Comparison of ENCODE assay signal across 21 cellular contexts in the genomic region with DNA sequence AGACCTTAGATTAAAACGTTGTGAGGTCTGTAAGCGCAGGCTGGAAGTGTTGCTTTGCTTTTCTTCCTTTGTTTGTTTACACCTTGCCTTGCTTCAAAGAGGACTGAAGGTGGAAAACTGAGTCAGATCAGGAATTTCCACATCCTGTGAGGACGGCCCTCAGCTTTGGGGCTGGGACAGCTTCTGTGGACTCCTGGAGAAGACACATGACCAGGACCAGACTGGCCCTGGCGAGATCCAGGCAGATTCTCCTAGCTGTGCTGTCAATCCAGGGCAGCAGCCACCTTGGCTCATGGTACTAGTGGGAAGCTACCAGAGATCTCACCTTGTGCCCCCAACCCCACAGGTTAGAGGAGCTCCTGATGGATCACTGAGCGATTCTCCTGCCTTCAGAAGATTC.
"Had no signal": no experiment of that assay in that cellular context is flagged by ENCODE, and none has a peak within 500 bp of the region (broad histone marks: within the 10 kb centered on the region; RNA-seq: fewer than 3 reads in every experiment).

No MANE protein-coding gene starts in this region.

- H3K4me1 Mint-ChIP-seq: memory B cell, naive B cell, nephron progenitor cell had no signal

- DNase-seq: cortex of kidney; effector memory CD8-positive, alpha-beta T cell; gastrocnemius medialis; heart right ventricle; islet precursor cell; lower lobe of right lung; naive B cell; nephron progenitor cell; sigmoid colon; stimulated activated CD4-positive, alpha-beta T cell treated with anti-CD3 and anti-CD28 coated beads, Interleukin-2, amount 100 ng/mL, for 24 hours; stimulated activated CD4-positive, alpha-beta T cell treated with anti-CD3 and anti-CD28 coated beads, Interleukin-4, amount 100 ng/mL, for 4 hours; stimulated activated naive CD4-positive, alpha-beta T cell; stomach; thyroid gland; upper lobe of left lung; uterus had no signal

- H3K4me3 Mint-ChIP-seq: effector memory CD8-positive, alpha-beta T cell; memory B cell; naive B cell; nephron progenitor cell had no signal

- H3K27ac ChIP-seq: epithelial cell of prostate, esophagus muscularis mucosa, gastrocnemius medialis, heart right ventricle, left lung, lower lobe of right lung, sigmoid colon, skin epidermis, stomach, thyroid gland, upper lobe of left lung, uterus had no signal

- H3K36me3 ChIP-seq: esophagus muscularis mucosa, gastrocnemius medialis, heart right ventricle, left lung, lower lobe of right lung, sigmoid colon, stomach, thyroid gland, upper lobe of left lung, uterus had no signal

- H3K4me1 ChIP-seq: esophagus muscularis mucosa, gastrocnemius medialis, heart right ventricle, left lung, lower lobe of right lung, sigmoid colon, stomach, thyroid gland, upper lobe of left lung, uterus had no signal

- H3K27me3 ChIP-seq: gastrocnemius medialis, sigmoid colon, thyroid gland, upper lobe of left lung, uterus had no signal

- H3K9me3 Mint-ChIP-seq: effector memory CD8-positive, alpha-beta T cell had no signal

- H3K36me3 Mint-ChIP-seq: memory B cell had no signal

- H3K27ac Mint-ChIP-seq: effector memory CD8-positive, alpha-beta T cell; memory B cell; nephron progenitor cell had no signal

- ATAC-seq: effector memory CD8-positive, alpha-beta T cell; gastrocnemius medialis; heart right ventricle; left lung; lower lobe of right lung had no signal

- H3K4me3 ChIP-seq: esophagus muscularis mucosa, gastrocnemius medialis, heart right ventricle, left lung, lower lobe of right lung, sigmoid colon, skin epidermis, stomach, thyroid gland, upper lobe of left lung, uterus had no signal

- H3K9me3 ChIP-seq: gastrocnemius medialis, left lung, lower lobe of right lung, sigmoid colon, thyroid gland, uterus had no signal
